1 cellular context compared by ENCODE assay signal in genomic region chr10:110843796-110844616, GRCh38.
A peak's percentile ranks its signal among the peaks of the same experiment; 100 is the strongest.
TF ChIP-seq lines count a peak whose summit lies in the region.

No MANE protein-coding gene starts in this region.

TF ChIP-seq in HepG2, 621 proteins besides CTCF, POLR2A, EP300 and RAD21 (continued from another document and continues in another):
- TF ChIP-seq, protein P1, sequence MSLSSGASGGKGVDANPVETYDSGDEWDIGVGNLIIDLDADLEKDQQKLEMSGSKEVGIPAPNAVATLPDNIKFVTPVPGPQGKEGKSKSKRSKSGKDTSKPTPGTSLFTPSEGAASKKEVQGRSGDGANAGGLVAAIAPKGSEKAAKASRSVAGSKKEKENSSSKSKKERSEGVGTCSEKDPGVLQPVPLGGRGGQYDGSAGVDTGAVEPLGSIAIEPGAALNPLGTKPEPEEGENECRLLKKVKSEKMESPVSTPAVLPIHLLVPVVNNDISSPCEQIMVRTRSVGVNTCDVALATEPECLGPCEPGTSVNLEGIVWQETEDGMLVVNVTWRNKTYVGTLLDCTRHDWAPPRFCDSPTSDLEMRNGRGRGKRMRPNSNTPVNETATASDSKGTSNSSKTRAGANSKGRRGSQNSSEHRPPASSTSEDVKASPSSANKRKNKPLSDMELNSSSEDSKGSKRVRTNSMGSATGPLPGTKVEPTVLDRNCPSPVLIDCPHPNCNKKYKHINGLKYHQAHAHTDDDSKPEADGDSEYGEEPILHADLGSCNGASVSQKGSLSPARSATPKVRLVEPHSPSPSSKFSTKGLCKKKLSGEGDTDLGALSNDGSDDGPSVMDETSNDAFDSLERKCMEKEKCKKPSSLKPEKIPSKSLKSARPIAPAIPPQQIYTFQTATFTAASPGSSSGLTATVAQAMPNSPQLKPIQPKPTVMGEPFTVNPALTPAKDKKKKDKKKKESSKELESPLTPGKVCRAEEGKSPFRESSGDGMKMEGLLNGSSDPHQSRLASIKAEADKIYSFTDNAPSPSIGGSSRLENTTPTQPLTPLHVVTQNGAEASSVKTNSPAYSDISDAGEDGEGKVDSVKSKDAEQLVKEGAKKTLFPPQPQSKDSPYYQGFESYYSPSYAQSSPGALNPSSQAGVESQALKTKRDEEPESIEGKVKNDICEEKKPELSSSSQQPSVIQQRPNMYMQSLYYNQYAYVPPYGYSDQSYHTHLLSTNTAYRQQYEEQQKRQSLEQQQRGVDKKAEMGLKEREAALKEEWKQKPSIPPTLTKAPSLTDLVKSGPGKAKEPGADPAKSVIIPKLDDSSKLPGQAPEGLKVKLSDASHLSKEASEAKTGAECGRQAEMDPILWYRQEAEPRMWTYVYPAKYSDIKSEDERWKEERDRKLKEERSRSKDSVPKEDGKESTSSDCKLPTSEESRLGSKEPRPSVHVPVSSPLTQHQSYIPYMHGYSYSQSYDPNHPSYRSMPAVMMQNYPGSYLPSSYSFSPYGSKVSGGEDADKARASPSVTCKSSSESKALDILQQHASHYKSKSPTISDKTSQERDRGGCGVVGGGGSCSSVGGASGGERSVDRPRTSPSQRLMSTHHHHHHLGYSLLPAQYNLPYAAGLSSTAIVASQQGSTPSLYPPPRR (CRISPR knock-in tag; IDR thresholded peaks at IDR 0.05; ENCODE audit: borderline replicate concordance): peak; percentile 73; the same call in 1 of the 2 replicates
- TF ChIP-seq MYC (CRISPR knock-in tag; IDR thresholded peaks at IDR 0.05; ENCODE audit: borderline replicate concordance): no peak
- TF ChIP-seq MTA3 (CRISPR knock-in tag; IDR thresholded peaks at IDR 0.05): no peak
- TF ChIP-seq TSC22D2 (CRISPR knock-in tag; IDR thresholded peaks at IDR 0.05; ENCODE audit: borderline replicate concordance): no peak
- TF ChIP-seq ZSCAN12 (CRISPR knock-in tag; IDR thresholded peaks at IDR 0.05): no peak
- TF ChIP-seq MBNL3 (CRISPR knock-in tag; conservative IDR thresholded peaks at IDR 0.05): no peak
- TF ChIP-seq JARID2 (CRISPR knock-in tag; IDR thresholded peaks at IDR 0.05; ENCODE audit: insufficient replicate concordance): no peak
- TF ChIP-seq PITX1 (CRISPR knock-in tag; IDR thresholded peaks at IDR 0.05): peak; percentile 60; the same call in 1 of the 2 replicates
- no peak for TF ChIP-seq ZNF207 (IDR thresholded peaks at IDR 0.05; ENCODE audit: borderline replicate concordance)
- no peak for TF ChIP-seq BRF2 (CRISPR knock-in tag; IDR thresholded peaks at IDR 0.05)
- TF ChIP-seq DMAP1 (CRISPR knock-in tag; IDR thresholded peaks at IDR 0.05): no peak
- no peak for TF ChIP-seq PHF20 (CRISPR knock-in tag; IDR thresholded peaks at IDR 0.05)
- TF ChIP-seq KAT2B (IDR thresholded peaks at IDR 0.05; ENCODE audit: borderline replicate concordance, low read depth, low read length): no peak
- TF ChIP-seq ZNF75D (CRISPR knock-in tag; IDR thresholded peaks at IDR 0.05; ENCODE audit: borderline replicate concordance): no peak
- no peak for TF ChIP-seq ZNF12 (CRISPR knock-in tag; IDR thresholded peaks at IDR 0.05)
- TF ChIP-seq FOXP1 (IDR thresholded peaks at IDR 0.05): no peak
- TF ChIP-seq FOXP1 (CRISPR knock-in tag; IDR thresholded peaks at IDR 0.05): peak; percentile 75
- TF ChIP-seq MXI1 (IDR thresholded peaks at IDR 0.05; ENCODE audit: borderline replicate concordance, low read depth, low read length): no peak; the same call in 2 of the 3 replicates
- TF ChIP-seq GTF3A (CRISPR knock-in tag; conservative IDR thresholded peaks at IDR 0.05): no peak
- no peak for TF ChIP-seq ZBTB21 (CRISPR knock-in tag; IDR thresholded peaks at IDR 0.05)
- TF ChIP-seq BCL6 (CRISPR knock-in tag; IDR thresholded peaks at IDR 0.05): peak; percentile 78
- no peak for TF ChIP-seq SCMH1 (CRISPR knock-in tag; IDR thresholded peaks at IDR 0.05; ENCODE audit: borderline replicate concordance)
- TF ChIP-seq ARNT2 (CRISPR knock-in tag; IDR thresholded peaks at IDR 0.05; ENCODE audit: low read depth): no peak
- TF ChIP-seq ESRRA (CRISPR knock-in tag; IDR thresholded peaks at IDR 0.05; ENCODE audit: low read depth): no peak
- no peak for TF ChIP-seq ZNF432 (CRISPR knock-in tag; IDR thresholded peaks at IDR 0.05; ENCODE audit: borderline replicate concordance)
- no peak for TF ChIP-seq ATRX (CRISPR knock-in tag; IDR thresholded peaks at IDR 0.05; ENCODE audit: borderline replicate concordance)
- TF ChIP-seq, protein P2, sequence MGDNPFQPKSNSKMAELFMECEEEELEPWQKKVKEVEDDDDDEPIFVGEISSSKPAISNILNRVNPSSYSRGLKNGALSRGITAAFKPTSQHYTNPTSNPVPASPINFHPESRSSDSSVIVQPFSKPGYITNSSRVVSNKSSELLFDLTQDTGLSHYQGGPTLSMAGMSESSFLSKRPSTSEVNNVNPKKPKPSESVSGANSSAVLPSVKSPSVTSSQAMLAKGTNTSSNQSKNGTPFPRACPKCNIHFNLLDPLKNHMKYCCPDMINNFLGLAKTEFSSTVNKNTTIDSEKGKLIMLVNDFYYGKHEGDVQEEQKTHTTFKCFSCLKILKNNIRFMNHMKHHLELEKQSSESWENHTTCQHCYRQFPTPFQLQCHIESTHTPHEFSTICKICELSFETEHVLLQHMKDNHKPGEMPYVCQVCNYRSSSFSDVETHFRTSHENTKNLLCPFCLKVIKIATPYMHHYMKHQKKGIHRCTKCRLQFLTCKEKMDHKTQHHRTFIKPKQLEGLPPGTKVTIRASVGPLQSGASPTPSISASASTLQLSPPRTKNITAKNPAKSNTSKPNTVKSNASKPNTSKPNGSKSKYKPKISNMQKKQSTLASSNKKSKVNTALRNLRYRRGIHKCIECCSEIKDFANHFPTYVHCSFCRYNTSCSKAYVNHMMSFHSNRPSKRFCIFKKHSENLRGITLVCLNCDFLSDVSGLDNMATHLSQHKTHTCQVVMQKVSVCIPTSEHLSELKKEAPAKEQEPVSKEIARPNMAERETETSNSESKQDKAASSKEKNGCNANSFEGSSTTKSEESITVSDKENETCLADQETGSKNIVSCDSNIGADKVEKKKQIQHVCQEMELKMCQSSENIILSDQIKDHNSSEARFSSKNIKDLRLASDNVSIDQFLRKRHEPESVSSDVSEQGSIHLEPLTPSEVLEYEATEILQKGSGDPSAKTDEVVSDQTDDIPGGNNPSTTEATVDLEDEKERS (CRISPR knock-in tag; IDR thresholded peaks at IDR 0.05): 0 out of 2 replicates have a peak, but pooled peaks have one; percentile 21
- TF ChIP-seq FOXA1 (IDR thresholded peaks at IDR 0.05): no peak
- peak; percentile 54; the same call in 1 of the 2 replicates for TF ChIP-seq FOXA1 (CRISPR knock-in tag; IDR thresholded peaks at IDR 0.05)
- no peak for TF ChIP-seq ZNF33B (CRISPR knock-in tag; IDR thresholded peaks at IDR 0.05)
- no peak for TF ChIP-seq SRSF9 (IDR thresholded peaks at IDR 0.05; ENCODE audit: borderline replicate concordance, insufficient read depth, low read depth, low read length, poor library complexity, severe bottlenecking)
- 0 out of 2 replicates have a peak, but pooled peaks have one; percentile 31 for TF ChIP-seq KMT2A (CRISPR knock-in tag; IDR thresholded peaks at IDR 0.05)
- TF ChIP-seq PPARG (CRISPR knock-in tag; conservative IDR thresholded peaks at IDR 0.05): peak; percentile 42; the same call in 1 of the 2 replicates
- TF ChIP-seq CENPBD1 (CRISPR knock-in tag; IDR thresholded peaks at IDR 0.05; ENCODE audit: borderline replicate concordance, low read depth): no peak
- TF ChIP-seq HIVEP1 (CRISPR knock-in tag; IDR thresholded peaks at IDR 0.05): no peak
- no peak for TF ChIP-seq ZNF589 (CRISPR knock-in tag; conservative IDR thresholded peaks at IDR 0.05)
- TF ChIP-seq ZNF180 (CRISPR knock-in tag; IDR thresholded peaks at IDR 0.05; ENCODE audit: borderline replicate concordance, low read depth): no peak
- TF ChIP-seq SP5 (CRISPR knock-in tag; IDR thresholded peaks at IDR 0.05; ENCODE audit: borderline replicate concordance, low read depth): peak; percentile 36; the same call in 1 of the 2 replicates
- no peak for TF ChIP-seq RFX5 (IDR thresholded peaks at IDR 0.05; ENCODE audit: low read depth, low read length)
- no peak for TF ChIP-seq ELF1 (CRISPR knock-in tag; IDR thresholded peaks at IDR 0.05)
- TF ChIP-seq, protein P3, sequence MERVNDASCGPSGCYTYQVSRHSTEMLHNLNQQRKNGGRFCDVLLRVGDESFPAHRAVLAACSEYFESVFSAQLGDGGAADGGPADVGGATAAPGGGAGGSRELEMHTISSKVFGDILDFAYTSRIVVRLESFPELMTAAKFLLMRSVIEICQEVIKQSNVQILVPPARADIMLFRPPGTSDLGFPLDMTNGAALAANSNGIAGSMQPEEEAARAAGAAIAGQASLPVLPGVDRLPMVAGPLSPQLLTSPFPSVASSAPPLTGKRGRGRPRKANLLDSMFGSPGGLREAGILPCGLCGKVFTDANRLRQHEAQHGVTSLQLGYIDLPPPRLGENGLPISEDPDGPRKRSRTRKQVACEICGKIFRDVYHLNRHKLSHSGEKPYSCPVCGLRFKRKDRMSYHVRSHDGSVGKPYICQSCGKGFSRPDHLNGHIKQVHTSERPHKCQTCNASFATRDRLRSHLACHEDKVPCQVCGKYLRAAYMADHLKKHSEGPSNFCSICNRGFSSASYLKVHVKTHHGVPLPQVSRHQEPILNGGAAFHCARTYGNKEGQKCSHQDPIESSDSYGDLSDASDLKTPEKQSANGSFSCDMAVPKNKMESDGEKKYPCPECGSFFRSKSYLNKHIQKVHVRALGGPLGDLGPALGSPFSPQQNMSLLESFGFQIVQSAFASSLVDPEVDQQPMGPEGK (CRISPR knock-in tag; IDR thresholded peaks at IDR 0.05): peak; percentile 48
- no peak for TF ChIP-seq NCOA1 (CRISPR knock-in tag; IDR thresholded peaks at IDR 0.05)
- peak; percentile 77 for TF ChIP-seq ZMYM3 (CRISPR knock-in tag; IDR thresholded peaks at IDR 0.05)
- TF ChIP-seq, protein P4, sequence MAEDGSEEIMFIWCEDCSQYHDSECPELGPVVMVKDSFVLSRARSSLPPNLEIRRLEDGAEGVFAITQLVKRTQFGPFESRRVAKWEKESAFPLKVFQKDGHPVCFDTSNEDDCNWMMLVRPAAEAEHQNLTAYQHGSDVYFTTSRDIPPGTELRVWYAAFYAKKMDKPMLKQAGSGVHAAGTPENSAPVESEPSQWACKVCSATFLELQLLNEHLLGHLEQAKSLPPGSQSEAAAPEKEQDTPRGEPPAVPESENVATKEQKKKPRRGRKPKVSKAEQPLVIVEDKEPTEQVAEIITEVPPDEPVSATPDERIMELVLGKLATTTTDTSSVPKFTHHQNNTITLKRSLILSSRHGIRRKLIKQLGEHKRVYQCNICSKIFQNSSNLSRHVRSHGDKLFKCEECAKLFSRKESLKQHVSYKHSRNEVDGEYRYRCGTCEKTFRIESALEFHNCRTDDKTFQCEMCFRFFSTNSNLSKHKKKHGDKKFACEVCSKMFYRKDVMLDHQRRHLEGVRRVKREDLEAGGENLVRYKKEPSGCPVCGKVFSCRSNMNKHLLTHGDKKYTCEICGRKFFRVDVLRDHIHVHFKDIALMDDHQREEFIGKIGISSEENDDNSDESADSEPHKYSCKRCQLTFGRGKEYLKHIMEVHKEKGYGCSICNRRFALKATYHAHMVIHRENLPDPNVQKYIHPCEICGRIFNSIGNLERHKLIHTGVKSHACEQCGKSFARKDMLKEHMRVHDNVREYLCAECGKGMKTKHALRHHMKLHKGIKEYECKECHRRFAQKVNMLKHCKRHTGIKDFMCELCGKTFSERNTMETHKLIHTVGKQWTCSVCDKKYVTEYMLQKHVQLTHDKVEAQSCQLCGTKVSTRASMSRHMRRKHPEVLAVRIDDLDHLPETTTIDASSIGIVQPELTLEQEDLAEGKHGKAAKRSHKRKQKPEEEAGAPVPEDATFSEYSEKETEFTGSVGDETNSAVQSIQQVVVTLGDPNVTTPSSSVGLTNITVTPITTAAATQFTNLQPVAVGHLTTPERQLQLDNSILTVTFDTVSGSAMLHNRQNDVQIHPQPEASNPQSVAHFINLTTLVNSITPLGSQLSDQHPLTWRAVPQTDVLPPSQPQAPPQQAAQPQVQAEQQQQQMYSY (CRISPR knock-in tag; IDR thresholded peaks at IDR 0.05): no peak
- TF ChIP-seq ZNF724P (CRISPR knock-in tag; IDR thresholded peaks at IDR 0.05; ENCODE audit: borderline replicate concordance): no peak
- TF ChIP-seq TCF7 (IDR thresholded peaks at IDR 0.05; ENCODE audit: low read depth): peak; percentile 69
- no peak for TF ChIP-seq HMGXB3 (CRISPR knock-in tag; IDR thresholded peaks at IDR 0.05; ENCODE audit: borderline replicate concordance)
- TF ChIP-seq FOXC1 (CRISPR knock-in tag; IDR thresholded peaks at IDR 0.05; ENCODE audit: borderline replicate concordance): no peak
